ENCODE assay signal across 8 cellular contexts in genomic region chr7:156473476-156474240, GRCh38.
DNase-seq lines count a peak whose midpoint lies in the region; ATAC-seq, FAIRE-seq and TF ChIP-seq lines count a peak whose summit lies in the region.

No MANE protein-coding gene starts in this region.

- no peak for FAIRE-seq in small intestine (lab: Jason Lieb, UNC)

- DNase-seq in SIG-M5 treated with dmso at 0.1 percent for 504 hours (lab: John Stamatoyannopoulos, UW; ENCODE audit: unreplicated experiment) (peak; percentile 31), SIG-M5 (lab: John Stamatoyannopoulos, UW) (no peak), LHCN-M2 (ENCODE audit: low read depth) (peak; percentile 21), WTC11 (ENCODE audit: low spot score) (peak; percentile 53), left ventricle myocardium inferior (peak; percentile 23), small intestine (peak; percentile 47)

- no peak overlapping the region for H3K4me3 Mint-ChIP-seq in WTC11

- CTCF ChIA-PET in WTC11 (lab: Charles Lee): interaction anchor here (0.8 to 1.2 kb wide), 3 partner anchors 31 to 659 kb away, joined by 3 to 8 read pairs (median 3); no protein-coding TSS in a partner anchor

- ATAC-seq in WTC11 (peak; percentile 64), GM19463 (IDR thresholded peaks at IDR 0.05; ENCODE audit: unreplicated experiment) (no peak), HG02571 (IDR thresholded peaks at IDR 0.05; ENCODE audit: unreplicated experiment) (no peak)

- H3K4me1 ChIP-seq in left ventricle myocardium inferior: no peaks in the 10 kb centered on the region
- no peaks in the 10 kb centered on the region for H3K4me1 ChIP-seq in small intestine (ENCODE audit: control insufficient read depth in 2 of 2, insufficient read depth in 1 of 2, low read depth in 1 of 2, low read length in 1 of 2)

- no peak overlapping the region for H3K27ac ChIP-seq in left ventricle myocardium inferior (replicated peaks)
- H3K27ac ChIP-seq in small intestine (ENCODE audit: low read depth in 1 of 2, low read length in 1 of 2): no peak overlapping the region

- H3K36me3 Mint-ChIP-seq in WTC11: no peaks in the 10 kb centered on the region

- H3K27me3 Mint-ChIP-seq in WTC11 (ENCODE audit: low read depth): no peaks in the 10 kb centered on the region; the same call in 1 of the 2 replicates

- intact Hi-C loops in left ventricle myocardium inferior (cut with micrococcal nuclease): loop anchor here (10.0 kb wide), 1 partner anchor 669 kb away; no protein-coding TSS in a partner anchor

- POLR2A ChIA-PET in WTC11 (lab: Charles Lee): interaction anchor here (0.6 kb wide), 1 partner anchor 332 kb away, joined by 3 read pairs; no protein-coding TSS in a partner anchor

- H3K27me3 ChIP-seq in left ventricle myocardium inferior (ENCODE audit: low read depth) (peaks cover 63% of the 10 kb centered on the region), small intestine (ENCODE audit: control insufficient read depth in 2 of 2, insufficient read depth in 2 of 2, low read length in 2 of 2) (no peaks in the 10 kb centered on the region)

- H3K36me3 ChIP-seq in left ventricle myocardium inferior: no peaks in the 10 kb centered on the region
- H3K36me3 ChIP-seq in small intestine (ENCODE audit: control insufficient read depth in 2 of 2, insufficient read depth in 2 of 2, low read length in 2 of 2): no peaks in the 10 kb centered on the region

- H3K4me1 Mint-ChIP-seq in WTC11: peaks cover 11% of the 10 kb centered on the region; the same call in 1 of the 2 replicates

- WGBS in small intestine, 3 donors: 18 to 22% (median 21%) methylated on average over 9 of the region's 9 CpGs

- no peak for TF ChIP-seq CTCF in WTC11 (IDR thresholded peaks at IDR 0.05)
- peak; percentile 71 for TF ChIP-seq CTCF in left ventricle myocardium inferior (IDR thresholded peaks at IDR 0.05; ENCODE audit: borderline replicate concordance)

- H3K4me3 ChIP-seq in left ventricle myocardium inferior (no peak overlapping the region), small intestine (ENCODE audit: low read depth in 1 of 2, low read length in 2 of 2) (no peak overlapping the region)

- no peak overlapping the region for H3K27ac Mint-ChIP-seq in WTC11

- H3K9me3 Mint-ChIP-seq in WTC11: peaks cover 13% of the 10 kb centered on the region

- H3K9me3 ChIP-seq in left ventricle myocardium inferior (replicated peaks) (no peaks in the 10 kb centered on the region), small intestine (ENCODE audit: control insufficient read depth, low read depth) (no peaks in the 10 kb centered on the region)

TF ChIP-seq in WTC11, 78 proteins besides CTCF, POLR2A, EP300 and RAD21:
- TF ChIP-seq E2F5 (CRISPR knock-in tag; IDR thresholded peaks at IDR 0.05): no peak
- TF ChIP-seq CREM (CRISPR knock-in tag; IDR thresholded peaks at IDR 0.05): no peak
- TF ChIP-seq ZNF138 (CRISPR knock-in tag; conservative IDR thresholded peaks at IDR 0.05): no peak
- no peak for TF ChIP-seq JAZF1 (CRISPR knock-in tag; IDR thresholded peaks at IDR 0.05)
- no peak for TF ChIP-seq ATF2 (CRISPR knock-in tag; IDR thresholded peaks at IDR 0.05; ENCODE audit: borderline replicate concordance, low read depth)
- no peak for TF ChIP-seq MYBL2 (CRISPR knock-in tag; IDR thresholded peaks at IDR 0.05)
- TF ChIP-seq SOX15 (CRISPR knock-in tag; IDR thresholded peaks at IDR 0.05): no peak
- no peak for TF ChIP-seq FOXP4 (CRISPR knock-in tag; IDR thresholded peaks at IDR 0.05)
- no peak for TF ChIP-seq SMAD3 (CRISPR knock-in tag; IDR thresholded peaks at IDR 0.05; ENCODE audit: borderline replicate concordance)
- no peak for TF ChIP-seq E2F4 (CRISPR knock-in tag; IDR thresholded peaks at IDR 0.05; ENCODE audit: borderline replicate concordance, low read depth)
- TF ChIP-seq CDX4 (CRISPR knock-in tag; IDR thresholded peaks at IDR 0.05; ENCODE audit: borderline replicate concordance): no peak
- no peak for TF ChIP-seq ATF1 (CRISPR knock-in tag; IDR thresholded peaks at IDR 0.05)
- TF ChIP-seq FOXJ3 (CRISPR knock-in tag; IDR thresholded peaks at IDR 0.05; ENCODE audit: borderline replicate concordance): no peak
